ENCODE assay signal across 18 cellular contexts in the genomic region with DNA sequence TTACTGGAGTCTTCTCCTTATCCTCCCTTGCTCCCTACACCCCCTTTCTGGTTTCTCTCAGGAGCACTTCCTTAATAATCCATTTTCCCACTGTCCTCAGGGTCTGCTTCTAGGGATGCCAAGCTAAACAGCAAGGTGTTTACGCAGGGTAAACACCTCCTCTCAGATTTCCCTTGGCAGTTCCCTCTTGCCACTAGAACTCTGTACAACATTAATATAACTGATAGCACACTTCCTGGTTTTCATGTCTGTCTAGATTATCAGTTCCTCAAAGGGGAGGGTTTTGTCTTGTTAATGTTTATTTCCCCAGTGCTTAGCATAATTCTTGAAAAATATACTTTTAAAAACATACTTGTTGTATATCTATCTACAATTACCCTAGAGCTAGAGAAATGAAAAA.
DNase-seq lines count a peak whose midpoint lies in the region; FAIRE-seq and TF ChIP-seq lines count a peak whose summit lies in the region.
"Had no signal": no experiment of that assay in that cellular context is flagged by ENCODE, and none has a peak within 500 bp of the region (broad histone marks: within the 10 kb centered on the region; RNA-seq: fewer than 3 reads in every experiment).

No MANE protein-coding gene starts in this region.

- H3K36me3 ChIP-seq in small intestine (ENCODE audit: control insufficient read depth in 2 of 2, insufficient read depth in 2 of 2, low read length in 2 of 2), result no peaks in the 10 kb centered on the region
- no peaks in the 10 kb centered on the region for H3K36me3 ChIP-seq in BE2C
- H3K36me3 ChIP-seq: Peyer's patch, upper lobe of left lung had no signal

- TF ChIP-seq CTCF in BE2C (IDR thresholded peaks at IDR 0.05; ENCODE audit: low read depth, low read length), result no peak

- 19 to 57% (median 50%) methylated on average over 1 of the region's 1 CpG for WGBS in small intestine, 3 donors

- H3K27ac ChIP-seq in small intestine (ENCODE audit: low read depth in 1 of 2, low read length in 1 of 2), result no peak overlapping the region
- H3K27ac ChIP-seq: Peyer's patch had no signal

- DNase-seq in NCI-H2171 treated with DMSO at 0.1 percent for 48 hours (lab: John Stamatoyannopoulos, UW), result peak; percentile 71
- no peak for DNase-seq in NCI-H2171 (lab: John Stamatoyannopoulos, UW)
- DNase-seq in NCI-H1092 (lab: John Stamatoyannopoulos, UW), result peak; percentile 36
- peak; percentile 6 for DNase-seq in OCI-M1 (lab: John Stamatoyannopoulos, UW)
- peak; percentile 24 for DNase-seq in small intestine
- DNase-seq in BE2C, result no peak
- no peak for DNase-seq in cardiac septum (ENCODE audit: low spot score)
- no peak for DNase-seq in EL
- DNase-seq: ACHN; activated B cell treated with CpG ODN at 0.5 μM for 24 hours; central memory CD4-positive, alpha-beta T cell; effector memory CD4-positive, alpha-beta T cell; head of caudate nucleus; mammary epithelial cell; NCI-H345; Peyer's patch; upper lobe of left lung had no signal

- H3K4me1 ChIP-seq in small intestine (ENCODE audit: control insufficient read depth in 2 of 2, insufficient read depth in 1 of 2, low read depth in 1 of 2, low read length in 1 of 2) (no peaks in the 10 kb centered on the region), BE2C (no peaks in the 10 kb centered on the region; the same call in 1 of the 2 replicates)
- H3K4me1 ChIP-seq: Peyer's patch had no signal

- no peak overlapping the region for H3K4me3 ChIP-seq in small intestine (ENCODE audit: low read depth in 1 of 2, low read length in 2 of 2)
- H3K4me3 ChIP-seq in BE2C (ENCODE audit: low read depth, low read length), result no peak overlapping the region
- H3K4me3 ChIP-seq: Peyer's patch, upper lobe of left lung had no signal

- FAIRE-seq in small intestine (lab: Jason Lieb, UNC), result no peak
- FAIRE-seq: HepG2 had no signal

- intact Hi-C loops in cardiac septum (cut with DNase I), result no loop called here

- H3K27me3 ChIP-seq in small intestine (ENCODE audit: control insufficient read depth in 2 of 2, insufficient read depth in 2 of 2, low read length in 2 of 2) (no peaks in the 10 kb centered on the region), BE2C (no peaks in the 10 kb centered on the region)
- H3K27me3 ChIP-seq: Peyer's patch, upper lobe of left lung had no signal

- no peaks in the 10 kb centered on the region for H3K9me3 ChIP-seq in small intestine (ENCODE audit: control insufficient read depth, low read depth)
- no peaks in the 10 kb centered on the region for H3K9me3 ChIP-seq in BE2C
- H3K9me3 ChIP-seq: Peyer's patch had no signal

Comparison
In these comparisons a context has a peak if more than half of its experiments do, and no peak if none do; other contexts are left out.
1. DNase-seq: peak in NCI-H2171 treated with DMSO at 0.1 percent for 48 hours (single experiment), NCI-H1092 (single experiment), OCI-M1 (single experiment) and small intestine (single experiment); none in NCI-H2171 (single experiment), BE2C (single experiment), cardiac septum (single experiment) and EL (single experiment).